ENCODE assay signal across 8 cellular contexts in genomic region chr11:119067371-119068222, GRCh38. TPM values are rescaled to one million over a fixed set of nuclear protein-coding genes. Genes with fewer than 3 reads are reported as not detected.
DNase-seq lines count a peak whose midpoint lies in the region; ATAC-seq and TF ChIP-seq lines count a peak whose summit lies in the region.

Gene VPS11, plus strand, starts transcription at chr11:119067818. Its CDS starts 6 bp downstream, at chr11:119067824.

- H3K36me3 ChIP-seq in HUES6 (ENCODE audit: control insufficient read depth, insufficient read depth, low read length), result peaks cover 28% of the 10 kb centered on the region
- H3K36me3 ChIP-seq in OCI-LY3 (replicated peaks; ENCODE audit: low read depth, low read length), result peaks cover 6% of the 10 kb centered on the region

- no peak within 1 kb of the TSS for H3K27ac ChIP-seq in HUES6 (ENCODE audit: low read depth, low read length)
- peak within 1 kb of the TSS; percentile 53 for H3K27ac ChIP-seq in OCI-LY3 (ENCODE audit: low read length)

- H3K9me3 Mint-ChIP-seq in Calu3 (ENCODE audit: low read depth, unreplicated experiment) (no peaks in the 10 kb centered on the region), endothelial cell (ENCODE audit: unreplicated experiment) (no peaks in the 10 kb centered on the region)

- peaks cover 20% of the 10 kb centered on the region for H3K79me2 ChIP-seq in OCI-LY3 (ENCODE audit: low read length)

- peak within 1 kb of the TSS; percentile 83 for H3K9ac ChIP-seq in HUES6 (ENCODE audit: low read length)
- H3K9ac ChIP-seq in OCI-LY3 (ENCODE audit: low read length), result peak within 1 kb of the TSS; percentile 74

- intact Hi-C loops in Calu3 (cut with micrococcal nuclease; ENCODE audit: unreplicated experiment), result no loop called here

- H3K9me3 ChIP-seq in HUES6 (ENCODE audit: control insufficient read depth, insufficient read depth, low read depth, low read length) (no peaks in the 10 kb centered on the region), OCI-LY3 (ENCODE audit: insufficient read depth, low read length) (no peaks in the 10 kb centered on the region)

- peak; percentile 90 for ATAC-seq in GM21423 (IDR thresholded peaks at IDR 0.05; ENCODE audit: unreplicated experiment)

- H3K4me3 Mint-ChIP-seq in Calu3 (ENCODE audit: low read depth, unreplicated experiment), result peak within 1 kb of the TSS; percentile 81
- H3K4me3 Mint-ChIP-seq in endothelial cell (ENCODE audit: unreplicated experiment), result peak within 1 kb of the TSS; percentile 99

- DNase-seq in Calu3 (peak; percentile 94), endothelial cell (ENCODE audit: low spot score) (peak; percentile 95), midbrain (lab: John Stamatoyannopoulos, UW) (peak; percentile 95)
- peak; percentile 98 for DNase-seq in activated CD8-positive, alpha-beta memory T cell treated with anti-CD3 and anti-CD28 coated beads, Interleukin-2, amount 50 U/mL, for 48 hours
- DNase-seq in stimulated activated CD8-positive, alpha-beta memory T cell treated with anti-CD3 and anti-CD28 coated beads, Interleukin-2, amount 100 ng/mL, for 1 hour (ENCODE audit: low read depth in 2 of 2), result peak; percentile 95 to 98

- H3K4me3 ChIP-seq in HUES6 (ENCODE audit: low read depth, low read length) (peak within 1 kb of the TSS; percentile 87), OCI-LY3 (ENCODE audit: low read length) (peak within 1 kb of the TSS; percentile 87)

- BruUV-seq in Calu3 (replicated peaks; lab: Mats Ljungman, UMichigan), result no TSS peak

- H3K27me3 Mint-ChIP-seq in Calu3 (ENCODE audit: unreplicated experiment) (no peaks in the 10 kb centered on the region), endothelial cell (ENCODE audit: unreplicated experiment) (peaks cover 7% of the 10 kb centered on the region)

- peak within 1 kb of the TSS; percentile 70 for H3K27ac Mint-ChIP-seq in Calu3 (ENCODE audit: unreplicated experiment)
- peak within 1 kb of the TSS; percentile 92 for H3K27ac Mint-ChIP-seq in endothelial cell (ENCODE audit: unreplicated experiment)

- no peak for TF ChIP-seq CTCF in Calu3 (IDR thresholded peaks at IDR 0.05; ENCODE audit: unreplicated experiment)
- TF ChIP-seq CTCF in OCI-LY3 (IDR thresholded peaks at IDR 0.05; ENCODE audit: low read depth, low read length), result no peak
- no peak for TF ChIP-seq CTCF in endothelial cell (IDR thresholded peaks at IDR 0.05; ENCODE audit: unreplicated experiment)

- no peaks in the 10 kb centered on the region for H4K20me1 ChIP-seq in OCI-LY3 (ENCODE audit: insufficient read depth, low read length)

- H3K4me2 ChIP-seq in OCI-LY3 (ENCODE audit: low read length), result peak within 1 kb of the TSS; percentile 78

- peaks cover 23% of the 10 kb centered on the region for H3K36me3 Mint-ChIP-seq in Calu3 (ENCODE audit: insufficient read depth, unreplicated experiment)
- H3K36me3 Mint-ChIP-seq in endothelial cell (ENCODE audit: low read depth, unreplicated experiment), result peaks cover 8% of the 10 kb centered on the region

- H3K27me3 ChIP-seq in HUES6 (ENCODE audit: control insufficient read depth, insufficient read depth, low read length) (no peaks in the 10 kb centered on the region), OCI-LY3 (ENCODE audit: low read depth, low read length) (no peaks in the 10 kb centered on the region)

- CTCF ChIA-PET in Calu3 (lab: Charles Lee), result interaction anchor here (0.6 to 1.0 kb wide), 7 partner anchors 28 to 272 kb away, joined by 3 to 5 read pairs (median 4); partner anchors contain the start of genes CBL, DPAGT1 and NHERF4

- H3K4me1 ChIP-seq in HUES6 (ENCODE audit: control insufficient read depth, insufficient read depth, low read length), result no peaks in the 10 kb centered on the region
- peaks cover 6% of the 10 kb centered on the region for H3K4me1 ChIP-seq in OCI-LY3 (ENCODE audit: low read length)

- peak within 1 kb of the TSS; percentile 85 for H2AFZ ChIP-seq in OCI-LY3 (ENCODE audit: low read depth, low read length)

- no peaks in the 10 kb centered on the region for H3K4me1 Mint-ChIP-seq in Calu3 (ENCODE audit: low read depth, unreplicated experiment)
- H3K4me1 Mint-ChIP-seq in endothelial cell (ENCODE audit: unreplicated experiment), result peaks cover 14% of the 10 kb centered on the region

RNA-seq across cellular contexts. Expression of gene VPS11, which starts in this region (rescaled TPM):
- total RNA-seq in Calu3 (2022) (15.1 and 15.8 TPM in 2 replicates), endothelial cell (ENCODE audit: unreplicated experiment) (32.7 TPM)
